1 cellular context compared by ENCODE assay signal in genomic region chr5:157747766-157748700, GRCh38.
TF ChIP-seq lines count a peak whose summit lies in the region.

No MANE protein-coding gene starts in this region.

TF ChIP-seq in IMR-90, 13 proteins besides CTCF, POLR2A, EP300 and RAD21 (continued from another document):
- TF ChIP-seq, protein P1, sequence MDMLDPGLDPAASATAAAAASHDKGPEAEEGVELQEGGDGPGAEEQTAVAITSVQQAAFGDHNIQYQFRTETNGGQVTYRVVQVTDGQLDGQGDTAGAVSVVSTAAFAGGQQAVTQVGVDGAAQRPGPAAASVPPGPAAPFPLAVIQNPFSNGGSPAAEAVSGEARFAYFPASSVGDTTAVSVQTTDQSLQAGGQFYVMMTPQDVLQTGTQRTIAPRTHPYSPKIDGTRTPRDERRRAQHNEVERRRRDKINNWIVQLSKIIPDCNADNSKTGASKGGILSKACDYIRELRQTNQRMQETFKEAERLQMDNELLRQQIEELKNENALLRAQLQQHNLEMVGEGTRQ (IDR thresholded peaks at IDR 0.05; ENCODE audit: low read depth, low read length) = no peak
- TF ChIP-seq MXI1 (IDR thresholded peaks at IDR 0.05; ENCODE audit: borderline replicate concordance, low read depth, low read length) = no peak
